Comparison of ENCODE assay signal across 16 cellular contexts in genomic region chr5:111226556-111226955, GRCh38. TPM values are rescaled to one million over a fixed set of nuclear protein-coding genes. Genes with fewer than 3 reads are reported as not detected.
DNase-seq lines count a peak whose midpoint lies in the region; ATAC-seq and TF ChIP-seq lines count a peak whose summit lies in the region.
"Had no signal": no experiment of that assay in that cellular context is flagged by ENCODE, and none has a peak within 500 bp of the region (broad histone marks: within the 10 kb centered on the region; RNA-seq: fewer than 3 reads in every experiment).

No MANE protein-coding gene starts in this region.

- peaks cover 6% of the 10 kb centered on the region for H3K36me3 Mint-ChIP-seq in activated naive CD4-positive, alpha-beta T cell treated with anti-CD3 and anti-CD28 coated beads, Interleukin-2, amount 50 U/mL, for 24 hours

- DNase-seq in activated naive CD4-positive, alpha-beta T cell treated with Interleukin-2 at 50 U/mL for 16 hours, result no peak
- DNase-seq in OCI-LY7 (ENCODE audit: low spot score), result no peak
- DNase-seq in caudate nucleus (lab: John Stamatoyannopoulos, UW), result no peak
- no peak for DNase-seq in upper lobe of right lung
- DNase-seq in PC-9, result no peak
- DNase-seq: activated CD8-positive, alpha-beta memory T cell treated with anti-CD3 and anti-CD28 coated beads, Interleukin-2, amount 50 U/mL, for 48 hours; Kasumi-1; kidney glomerular epithelial cell; mesendoderm; NCI-H1417; nucleus accumbens; SW 1271 had no signal

- H3K27ac ChIP-seq in OCI-LY7 (ENCODE audit: low read depth, low read length, poor library complexity, severe bottlenecking) (peak overlapping the region; percentile 49), caudate nucleus (ENCODE audit: low read depth, low read length) (peak overlapping the region; percentile 18), upper lobe of right lung (no peak overlapping the region), PC-9 (no peak overlapping the region)
- H3K27ac ChIP-seq: right atrium auricular region had no signal

- H3K27me3 Mint-ChIP-seq in activated naive CD4-positive, alpha-beta T cell treated with anti-CD3 and anti-CD28 coated beads, Interleukin-2, amount 50 U/mL, for 24 hours, result no peaks in the 10 kb centered on the region

- BruUV-seq in OCI-LY7 (replicated peaks; lab: Mats Ljungman, UMichigan) (no TSS peak), PC-9 (replicated peaks; lab: Mats Ljungman, UMichigan) (no TSS peak)

- CTCF ChIA-PET in OCI-LY7 (lab: Charles Lee; ENCODE audit: unreplicated experiment) (interaction anchor here (1.0 kb wide), 1 partner anchor 9 kb away, joined by 3 read pairs; no protein-coding TSS in a partner anchor), PC-9 (lab: Charles Lee) (no interaction called here)

- peak overlapping the region; percentile 75 for H3K4me3 ChIP-seq in OCI-LY7 (ENCODE audit: low read depth, low read length, poor library complexity, severe bottlenecking)
- peak overlapping the region; percentile 1 for H3K4me3 ChIP-seq in upper lobe of right lung
- H3K4me3 ChIP-seq in PC-9, result no peak overlapping the region
- H3K4me3 ChIP-seq: right atrium auricular region had no signal

- H3K4me1 ChIP-seq in OCI-LY7 (ENCODE audit: insufficient read depth, low read length, poor library complexity, severe bottlenecking) (peaks cover 43% of the 10 kb centered on the region), upper lobe of right lung (peaks cover 7% of the 10 kb centered on the region), PC-9 (replicated peaks; ENCODE audit: insufficient read depth) (no peaks in the 10 kb centered on the region)

- H2AFZ ChIP-seq in OCI-LY7 (ENCODE audit: low read length) (no peak overlapping the region; the same call in 1 of the 2 replicates), PC-9 (no peak overlapping the region)

- no peaks in the 10 kb centered on the region for H3K9me3 Mint-ChIP-seq in activated naive CD4-positive, alpha-beta T cell treated with anti-CD3 and anti-CD28 coated beads, Interleukin-2, amount 50 U/mL, for 24 hours

- H3K27ac Mint-ChIP-seq in activated naive CD4-positive, alpha-beta T cell treated with anti-CD3 and anti-CD28 coated beads, Interleukin-2, amount 50 U/mL, for 24 hours, result peak overlapping the region; percentile 99

- H3K36me3 ChIP-seq in OCI-LY7 (ENCODE audit: insufficient read depth, low read length) (no peaks in the 10 kb centered on the region), upper lobe of right lung (no peaks in the 10 kb centered on the region), PC-9 (ENCODE audit: low read depth) (no peaks in the 10 kb centered on the region)
- H3K36me3 ChIP-seq: right atrium auricular region had no signal

- H3K27me3 ChIP-seq in upper lobe of right lung (peaks cover 31% of the 10 kb centered on the region), PC-9 (ENCODE audit: insufficient read depth, low read depth) (peaks cover 9% of the 10 kb centered on the region)
- H3K27me3 ChIP-seq: right atrium auricular region had no signal

- H3K79me2 ChIP-seq in OCI-LY7 (ENCODE audit: insufficient read depth, low read depth, low read length), result peaks cover 61% of the 10 kb centered on the region; the same call in 1 of the 2 replicates
- no peaks in the 10 kb centered on the region for H3K79me2 ChIP-seq in PC-9 (ENCODE audit: low read depth)

- H3K4me1 Mint-ChIP-seq in activated naive CD4-positive, alpha-beta T cell treated with anti-CD3 and anti-CD28 coated beads, Interleukin-2, amount 50 U/mL, for 24 hours, result peaks cover 65% of the 10 kb centered on the region

- POLR2A ChIA-PET in OCI-LY7 (lab: Charles Lee) (interaction anchor here (0.5 to 2.1 kb wide), 3 partner anchors 9 to 544 kb away, joined by 3 to 6 read pairs (median 3); no protein-coding TSS in a partner anchor), PC-9 (lab: Charles Lee; ENCODE audit: unreplicated experiment) (interaction anchor here (0.7 kb wide), 1 partner anchor 560 kb away, joined by 5 read pairs; no protein-coding TSS in a partner anchor)

- TF ChIP-seq CTCF in OCI-LY7 (conservative IDR thresholded peaks at IDR 0.05; ENCODE audit: low read length) (no peak), upper lobe of right lung (IDR thresholded peaks at IDR 0.05) (no peak), PC-9 (conservative IDR thresholded peaks at IDR 0.05) (no peak)

- H4K20me1 ChIP-seq in OCI-LY7 (ENCODE audit: insufficient read depth, low read length) (no peaks in the 10 kb centered on the region), PC-9 (ENCODE audit: insufficient read depth) (no peaks in the 10 kb centered on the region)

- H3F3A ChIP-seq in PC-9 (ENCODE audit: insufficient read depth, low read depth), result no peaks in the 10 kb centered on the region

- peak overlapping the region; percentile 97 for H3K4me3 Mint-ChIP-seq in activated naive CD4-positive, alpha-beta T cell treated with anti-CD3 and anti-CD28 coated beads, Interleukin-2, amount 50 U/mL, for 24 hours

- ATAC-seq in upper lobe of right lung, result no peak
- no peak for ATAC-seq in HG02885 (IDR thresholded peaks at IDR 0.05; ENCODE audit: poor library complexity, unreplicated experiment)
- ATAC-seq in HG02678 (IDR thresholded peaks at IDR 0.05; ENCODE audit: unreplicated experiment), result no peak

- peak overlapping the region; percentile 91 for H3K4me2 ChIP-seq in OCI-LY7 (ENCODE audit: low read length)
- H3K4me2 ChIP-seq in PC-9, result no peak overlapping the region

- H3K9me2 ChIP-seq in OCI-LY7 (ENCODE audit: insufficient read depth, low read length) (no peaks in the 10 kb centered on the region), PC-9 (ENCODE audit: insufficient read depth) (no peaks in the 10 kb centered on the region)

- intact Hi-C loops in OCI-LY7 (cut with micrococcal nuclease; ENCODE audit: unreplicated experiment), result loop anchor here (5.0 to 10.0 kb wide), 3 partner anchors 134 to 482 kb away; partner anchors contain the start of gene WDR36
- intact Hi-C loops in upper lobe of right lung (cut with DNase I), result no loop called here
- intact Hi-C loops in PC-9 (cut with micrococcal nuclease; ENCODE audit: unreplicated experiment), result no loop called here

- no peaks in the 10 kb centered on the region for H3K9me3 ChIP-seq in OCI-LY7 (ENCODE audit: low read length)
- H3K9me3 ChIP-seq in upper lobe of right lung, result no peaks in the 10 kb centered on the region
- H3K9me3 ChIP-seq in PC-9 (ENCODE audit: insufficient read depth, low read depth), result no peaks in the 10 kb centered on the region
- H3K9me3 ChIP-seq: right atrium auricular region had no signal

RNA-seq across cellular contexts. Expression of gene CAMK4, which starts 2.4 kb away (rescaled TPM):
- total RNA-seq in OCI-LY7 (2014; rRNA removed; shearing (Covaris generic)), result 36.5 and 40.2 TPM in 2 replicates
- total RNA-seq in OCI-LY7 (2022) (25.4 and 31.2 TPM in 2 replicates), upper lobe of right lung (3.8 TPM), PC-9 (2021) (not detected in 2 replicates)

Comparison
In these comparisons a context has a peak if more than half of its experiments do, and no peak if none do; other contexts are left out.
1. H3K27ac ChIP-seq: peak in OCI-LY7 (single experiment) and caudate nucleus (single experiment); none in upper lobe of right lung (single experiment) and PC-9 (single experiment).